Comparison of ENCODE assay signal across 20 cellular contexts in the genomic region with DNA sequence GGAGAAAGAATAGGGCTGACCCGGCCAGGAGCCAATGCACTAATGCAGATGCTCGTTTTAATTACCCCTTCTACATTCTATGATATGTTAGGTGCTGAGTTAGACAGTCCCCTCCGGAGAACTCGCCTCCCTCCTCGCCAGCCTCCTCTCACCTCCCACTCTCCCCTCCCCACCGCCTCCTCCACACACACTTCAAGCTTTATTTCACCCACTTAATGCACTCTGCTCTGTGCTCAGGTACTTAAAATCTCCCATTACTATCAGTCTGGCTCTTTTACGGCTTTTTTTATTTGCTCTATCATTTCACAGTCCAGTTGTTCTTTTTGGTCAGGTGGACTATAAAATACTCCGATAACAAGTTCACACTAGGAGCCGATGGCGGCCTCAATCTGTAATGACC.
"Had no signal": no experiment of that assay in that cellular context is flagged by ENCODE, and none has a peak within 500 bp of the region (broad histone marks: within the 10 kb centered on the region; RNA-seq: fewer than 3 reads in every experiment).

No MANE protein-coding gene starts in this region.

- H3K4me1 ChIP-seq: prostate gland, right atrium auricular region, tibial nerve, uterus had no signal

- H3K4me3 ChIP-seq: cardiac muscle cell, prostate gland, right atrium auricular region, tibial nerve, uterus had no signal

- H3K36me3 ChIP-seq: cardiac muscle cell, prostate gland, right atrium auricular region, tibial nerve, uterus had no signal

- H3K9me3 ChIP-seq: prostate gland, right atrium auricular region, tibial nerve, uterus had no signal

- H3K27ac ChIP-seq: cardiac muscle cell, prostate gland, right atrium auricular region, tibial nerve, uterus had no signal

- DNase-seq: activated B cell treated with CpG ODN at 0.5 μM for 24 hours; activated CD4-positive, alpha-beta memory T cell treated with anti-CD3 and anti-CD28 coated beads, Interleukin-2, amount 10 ng/mL, durations not matched to agents 7 days and 5 days; activated CD4-positive, alpha-beta T cell treated with anti-CD3 and anti-CD28 coated beads for 4 hours; activated CD8-positive, alpha-beta memory T cell treated with anti-CD3 and anti-CD28 coated beads, Interleukin-2, amount 10 ng/mL, durations not matched to agents 7 days and 5 days; activated naive CD4-positive, alpha-beta T cell treated with Interleukin-2 at 50 U/mL for 16 hours; activated naive CD8-positive, alpha-beta T cell treated with anti-CD3 and anti-CD28 coated beads, Interleukin-2, amount 10 ng/mL, durations not matched to agents 7 days and 5 days; amygdala; dermis blood vessel endothelial cell; effector memory CD4-positive, alpha-beta T cell; foreskin fibroblast; mesendoderm; naive thymus-derived CD8-positive, alpha-beta T cell; stimulated activated CD4-positive, alpha-beta T cell treated with anti-CD3 and anti-CD28 coated beads, Interleukin-2, amount 100 ng/mL, for 24 hours; stimulated activated naive CD4-positive, alpha-beta T cell treated with Interleukin-2 at 50 U/mL for 16 hours; uterus had no signal

- H3K27me3 ChIP-seq: cardiac muscle cell, right atrium auricular region, tibial nerve, uterus had no signal

- ATAC-seq: activated CD8-positive, alpha-beta memory T cell treated with anti-CD3 and anti-CD28 coated beads, Interleukin-2, amount 10 ng/mL, durations not matched to agents 7 days and 5 days; activated T-helper 17 cell treated with anti-CD3 and anti-CD28 coated beads, Interleukin-2, amount 50 U/mL, for 72 hours; naive thymus-derived CD8-positive, alpha-beta T cell had no signal
